Comparison of ENCODE assay signal across 8 cellular contexts in genomic region chr6:44151348-44152108, GRCh38. TPM values are rescaled to one million over a fixed set of nuclear protein-coding genes. Genes with fewer than 3 reads are reported as not detected.
DNase-seq lines count a peak whose midpoint lies in the region; ATAC-seq and TF ChIP-seq lines count a peak whose summit lies in the region.

No MANE protein-coding gene starts in this region.

- peaks cover 10% of the 10 kb centered on the region for H3K27me3 Mint-ChIP-seq in endothelial cell (ENCODE audit: unreplicated experiment)

- H3K9me3 ChIP-seq in mucosa of descending colon = no peaks in the 10 kb centered on the region

- peaks cover 7% of the 10 kb centered on the region for H3K4me1 ChIP-seq in mucosa of descending colon (ENCODE audit: low read depth)

- TF ChIP-seq CTCF in endothelial cell (IDR thresholded peaks at IDR 0.05; ENCODE audit: unreplicated experiment) (peak; percentile 100), mucosa of descending colon (IDR thresholded peaks at IDR 0.05) (peak; percentile 98)

- no peaks in the 10 kb centered on the region for H3K9me3 Mint-ChIP-seq in endothelial cell (ENCODE audit: unreplicated experiment)

- no peak overlapping the region for H3K4me3 Mint-ChIP-seq in endothelial cell (ENCODE audit: unreplicated experiment)

- DNase-seq in G401 (ENCODE audit: low spot score) (peak; percentile 65), NCI-H69 (lab: John Stamatoyannopoulos, UW) (peak; percentile 75), endothelial cell (ENCODE audit: low spot score) (peak; percentile 92), mucosa of descending colon (peak; percentile 78 to 86 (median 78))
- peak; percentile 53 to 59 for DNase-seq in activated CD8-positive, alpha-beta memory T cell treated with anti-CD3 and anti-CD28 coated beads for 4 hours (ENCODE audit: low read depth in 2 of 2)
- DNase-seq in stimulated activated CD8-positive, alpha-beta memory T cell treated with anti-CD3 and anti-CD28 coated beads, Interleukin-4, amount 100 ng/mL, for 4 hours (ENCODE audit: low read depth in 2 of 2, low spot score in 1 of 2) = peak; percentile 61 to 65

- H3K4me3 ChIP-seq in mucosa of descending colon = no peak overlapping the region

- H3K27ac Mint-ChIP-seq in endothelial cell (ENCODE audit: unreplicated experiment) = no peak overlapping the region

- H3K4me1 Mint-ChIP-seq in endothelial cell (ENCODE audit: unreplicated experiment) = no peaks in the 10 kb centered on the region

- peaks cover 21% of the 10 kb centered on the region for H3K36me3 Mint-ChIP-seq in endothelial cell (ENCODE audit: low read depth, unreplicated experiment)

- in situ Hi-C loops in G401 (cut with HindIII; ENCODE audit: low sequenced_read_pairs) = loop anchor here (5.0 kb wide), 1 partner anchor 49 kb away; no protein-coding TSS in a partner anchor

- no peaks in the 10 kb centered on the region for H3K36me3 ChIP-seq in mucosa of descending colon (ENCODE audit: low read depth)

- ATAC-seq in HG02623 (IDR thresholded peaks at IDR 0.05; ENCODE audit: unreplicated experiment) = peak; percentile 69
- peak; percentile 91 for ATAC-seq in mucosa of descending colon
- no peak for ATAC-seq in GM18517 (IDR thresholded peaks at IDR 0.05; ENCODE audit: unreplicated experiment)

- intact Hi-C loops in mucosa of descending colon (cut with DNase I, micrococcal nuclease) = loop anchor here (2.0 to 5.0 kb wide), 2 partner anchors 49 to 55 kb away; no protein-coding TSS in a partner anchor

RNA-seq across cellular contexts. Expression of gene CAPN11, which starts 7.1 kb away (rescaled TPM):
- total RNA-seq in G401 (2014; rRNA removed; shearing (Covaris generic)) = not detected in 2 replicates
- total RNA-seq in endothelial cell (ENCODE audit: unreplicated experiment) (2.3 TPM), mucosa of descending colon (1 to 10 TPM in 2 of 3 donors, under 1 TPM in 1; 0.35 to 1.2 (median 1.1) TPM)

RNA-seq across cellular contexts. Expression of gene TMEM63B, which starts 24.2 kb away (rescaled TPM):
- 7.3 and 10.0 TPM in 2 replicates for total RNA-seq in G401 (2014; rRNA removed; shearing (Covaris generic))
- 33.4 TPM for total RNA-seq in endothelial cell (ENCODE audit: unreplicated experiment)
- total RNA-seq in mucosa of descending colon = 100 to 1,000 TPM in 1 of 3 donors, 10 to 100 TPM in 2; 57.0 to 108 (median 79.6) TPM

RNA-seq across cellular contexts. Expression of gene MRPL14, which starts 24.3 kb away (rescaled TPM):
- total RNA-seq in G401 (2014; rRNA removed; shearing (Covaris generic)) = 76.4 and 82.1 TPM in 2 replicates
- total RNA-seq in endothelial cell (ENCODE audit: unreplicated experiment) = 30.3 TPM
- 10 to 100 TPM; 41.0 to 57.2 (median 56.8) TPM for total RNA-seq in mucosa of descending colon
